ENCODE assay signal across 9 cellular contexts in the genomic region with DNA sequence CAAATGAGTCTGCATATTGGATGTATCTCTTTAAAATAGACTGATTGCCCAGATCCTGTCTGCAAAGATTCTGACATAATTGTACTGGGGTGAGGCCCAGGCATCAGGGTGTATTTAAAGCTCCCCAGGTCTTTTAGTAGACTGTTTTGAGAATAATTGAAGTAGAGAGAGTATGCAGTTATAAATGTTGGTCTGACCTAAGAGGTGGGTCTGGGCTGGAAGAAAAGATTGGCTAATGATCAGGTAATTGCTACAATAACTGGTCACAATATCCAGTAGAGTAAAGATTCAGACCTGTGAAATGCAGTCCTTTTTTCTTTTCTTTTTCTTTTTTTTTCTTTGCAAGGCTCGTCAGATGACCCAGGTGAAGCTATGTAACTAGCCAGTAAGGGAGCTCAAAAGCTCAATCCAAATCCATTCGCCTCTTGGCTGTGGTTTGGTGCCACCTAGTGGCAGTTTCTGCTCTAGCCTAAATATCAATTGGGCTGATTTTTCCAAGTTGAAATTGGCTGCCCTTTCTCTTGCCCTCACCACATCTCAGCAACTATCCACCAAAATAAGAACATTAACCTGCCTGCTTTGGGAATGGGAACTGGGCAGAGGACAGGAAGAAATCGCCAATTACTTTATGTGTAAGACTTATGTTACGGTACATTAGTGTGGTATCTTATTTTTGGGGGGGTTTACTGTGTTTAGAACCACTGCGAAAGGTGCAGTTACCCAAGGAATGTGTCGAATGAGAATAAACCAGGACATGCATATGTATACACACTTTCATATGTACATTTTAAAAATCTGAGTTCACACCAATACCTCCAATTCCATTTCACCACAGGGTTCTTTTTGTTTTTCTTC. TPM values are rescaled to one million over a fixed set of nuclear protein-coding genes. Genes with fewer than 3 reads are reported as not detected.
A peak's percentile ranks its signal among the peaks of the same experiment; 100 is the strongest.
DNase-seq lines count a peak whose midpoint lies in the region; ATAC-seq and TF ChIP-seq lines count a peak whose summit lies in the region.
"Had no signal": no experiment of that assay in that cellular context is flagged by ENCODE, and none has a peak within 500 bp of the region (broad histone marks: within the 10 kb centered on the region; RNA-seq: fewer than 3 reads in every experiment).

No MANE protein-coding gene starts in this region.

- no peaks in the 10 kb centered on the region for H3K27me3 ChIP-seq in colonic mucosa
- H3K27me3 ChIP-seq in left lung, result no peaks in the 10 kb centered on the region

- no peaks in the 10 kb centered on the region for H3K9me3 Mint-ChIP-seq in HFFc6

- H3K9ac ChIP-seq in colonic mucosa (ENCODE audit: low read depth in 2 of 2, low read length in 2 of 2), result no peak overlapping the region

- no peaks in the 10 kb centered on the region for H3K36me3 ChIP-seq in colonic mucosa
- H3K36me3 ChIP-seq in left lung, result peaks cover 0 to 80% of the 10 kb centered on the region in 2 donors

- no peaks in the 10 kb centered on the region for H3K27me3 Mint-ChIP-seq in HFFc6 (ENCODE audit: insufficient read depth)
- H3K27me3 Mint-ChIP-seq: activated naive CD8-positive, alpha-beta T cell had no signal

- H3K4me1 ChIP-seq in colonic mucosa (no peaks in the 10 kb centered on the region), left lung (peaks cover 0 to 5% of the 10 kb centered on the region in 2 donors)

- H3K27ac Mint-ChIP-seq in HFFc6, result peak overlapping the region; percentile 26; the same call in 1 of the 2 replicates
- H3K27ac Mint-ChIP-seq: activated naive CD8-positive, alpha-beta T cell had no signal

- ATAC-seq in left lung, result peak; percentile 98
- no peak for ATAC-seq in GM18867 (IDR thresholded peaks at IDR 0.05; ENCODE audit: unreplicated experiment)

- H3K4me3 Mint-ChIP-seq in HFFc6, result no peak overlapping the region
- H3K4me3 Mint-ChIP-seq: activated naive CD8-positive, alpha-beta T cell had no signal

- H3K27ac ChIP-seq in colonic mucosa (no peak overlapping the region), left lung (no peak overlapping the region)

- no peak overlapping the region for H3K4me3 ChIP-seq in colonic mucosa
- no peak overlapping the region for H3K4me3 ChIP-seq in left lung

- in situ Hi-C loops in Caki2 (cut with HindIII; ENCODE audit: low pct_unique_long_range_greater_than_20kb, low sequenced_read_pairs), result no loop called here

- peaks cover 37% of the 10 kb centered on the region for H3K4me1 Mint-ChIP-seq in HFFc6 (ENCODE audit: low read depth)

- H3K9me3 ChIP-seq in colonic mucosa (no peaks in the 10 kb centered on the region), left lung (no peaks in the 10 kb centered on the region)

- intact Hi-C loops in colonic mucosa (cut with DNase I), result loop anchor here (5.0 kb wide), 1 partner anchor 344 kb away; no protein-coding TSS in a partner anchor
- intact Hi-C loops in left lung (cut with DNase I), result loop anchor here in 1 of 2 donors (10.0 kb wide), 1 partner anchor 342 kb away; no protein-coding TSS in a partner anchor

- peaks cover 5% of the 10 kb centered on the region for H3K36me3 Mint-ChIP-seq in HFFc6 (ENCODE audit: low read depth)

- DNase-seq in Caki2 (ENCODE audit: low read depth), result peak; percentile 65
- DNase-seq in HFFc6, result peak; percentile 67
- DNase-seq in NCI-H460 (ENCODE audit: extremely low read depth, low read depth), result peak; percentile 59
- DNase-seq in activated CD4-positive, alpha-beta T cell treated with anti-CD3 and anti-CD28 coated beads for 4 hours, result peak; percentile 68 to 78
- peak; percentile 81 for DNase-seq in colonic mucosa
- peak in 1 of 2 donors; percentile 60 for DNase-seq in left lung
- DNase-seq in stimulated activated CD4-positive, alpha-beta T cell treated with anti-CD3 and anti-CD28 coated beads, TNF-alpha, amount 100 ng/mL, for 24 hours (ENCODE audit: low read depth in 3 of 3), result peak; percentile 60 to 66 (median 64)

- peak; percentile 98 for TF ChIP-seq CTCF in HFFc6 (IDR thresholded peaks at IDR 0.05)
- peak; percentile 88 for TF ChIP-seq CTCF in colonic mucosa (IDR thresholded peaks at IDR 0.05)
- peak; percentile 74 to 97 for TF ChIP-seq CTCF in left lung (IDR thresholded peaks at IDR 0.05)

RNA-seq across cellular contexts. Expression of a gene that starts 45.9 kb away (rescaled TPM):
- total RNA-seq in Caki2 (2014; rRNA removed; shearing (Covaris generic); ENCODE audit: low replicate concordance), result 15.2 and 38.2 TPM in 2 replicates
- total RNA-seq in HFFc6 (2021; fragmentation: NEBNext Ultra II Directional; extraction: Animal tissue kit (Norgen Biotek cat#: 25700)), result 10 to 100 TPM; 17.5 to 23.0 (median 20.7) TPM
- total RNA-seq in NCI-H460 (2014; rRNA removed; shearing (Covaris generic)), result 28.2 and 32.5 TPM in 2 replicates
- polyA plus RNA-seq in NCI-H460 (2014; cell fraction: nucleus; rRNA removed), result 11.9 and 14.0 TPM in 2 replicates
- total RNA-seq in colonic mucosa (10 to 100 TPM; 18.0 to 22.2 TPM), left lung (10 to 100 TPM; 17.3 to 25.0 TPM)
